In the genomic region with DNA sequence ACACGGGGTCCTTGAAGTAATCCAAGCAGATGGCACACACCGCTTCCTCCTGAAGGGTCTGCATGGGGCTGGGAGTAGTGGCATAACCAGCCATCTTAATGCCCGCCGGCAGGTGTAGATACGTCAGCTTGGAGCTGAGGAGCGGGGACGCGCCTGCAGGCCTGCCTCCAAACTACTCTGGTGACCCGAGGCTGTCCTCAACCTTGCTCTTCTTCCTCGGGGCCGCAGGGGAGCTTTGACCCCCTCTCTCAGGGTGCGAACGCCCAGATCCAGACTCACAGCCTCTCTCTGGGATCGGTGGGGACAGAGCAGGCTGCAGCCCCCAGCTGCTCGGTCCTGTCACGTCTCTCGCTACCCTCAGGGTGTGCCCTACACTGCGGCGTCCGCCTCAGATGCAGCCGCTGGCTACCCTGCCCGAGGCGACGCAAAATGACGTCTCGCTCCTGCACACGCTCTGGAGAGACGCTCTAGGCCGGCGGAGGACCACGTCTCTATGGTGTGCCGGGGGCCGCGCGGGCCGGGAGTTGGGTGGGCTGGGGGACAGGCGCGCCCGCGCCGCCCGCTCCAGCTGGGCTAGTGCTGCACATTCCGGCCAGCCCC, we compare ENCODE assay signal across 8 cellular contexts. TPM values are rescaled to one million over a fixed set of nuclear protein-coding genes. Genes with fewer than 3 reads are reported as not detected.
DNase-seq lines count a peak whose midpoint lies in the region; ATAC-seq, FAIRE-seq and TF ChIP-seq lines count a peak whose summit lies in the region.

TRIM52 (minus strand) TSS at position 424 of the 600 bp plus-strand sequence; CDS start at position 94, 330 bp downstream.

- no peak for TF ChIP-seq CTCF in D721Med (IDR thresholded peaks at IDR 0.05; ENCODE audit: insufficient read depth, missing control alignments)

- in situ Hi-C loops in SK-MEL-5 (cut with HindIII; ENCODE audit: low pct_unique_long_range_greater_than_20kb, low sequenced_read_pairs): no loop called here

- ATAC-seq in HG02943 (IDR thresholded peaks at IDR 0.05; ENCODE audit: low read depth, unreplicated experiment): peak; percentile 85

- peak; percentile 92 for FAIRE-seq in GM18507 (lab: Jason Lieb, UNC)
- no peak for FAIRE-seq in D721Med (lab: Jason Lieb, UNC)

- peak within 1 kb of the TSS; percentile 95 to 100 (median 100) for H3K27ac ChIP-seq in skin epidermis

- DNase-seq in GM18507 (ENCODE audit: extremely low spot score, insufficient read length, low read depth) (peak; percentile 80), SK-MEL-5 (ENCODE audit: low read depth, low spot score) (peak; percentile 85), astrocyte of the hippocampus (ENCODE audit: low read depth, low spot score) (peak; percentile 94), D721Med (ENCODE audit: insufficient read length, low spot score) (no peak), NCI-H2196 (lab: John Stamatoyannopoulos, UW; ENCODE audit: unreplicated experiment) (no peak)

- peak within 1 kb of the TSS; percentile 86 for H3K4me3 ChIP-seq in iPS-11a (ENCODE audit: low read depth, low read length)
- peak within 1 kb of the TSS; percentile 76 to 91 (median 88) for H3K4me3 ChIP-seq in skin epidermis

RNA-seq across cellular contexts. Expression of gene TRIM52, which starts in this region (rescaled TPM):
- total RNA-seq in SK-MEL-5 (2014; rRNA removed; shearing (Covaris generic)): 2.2 and 3.3 TPM in 2 replicates
- polyA plus RNA-seq in SK-MEL-5 (2015; cell fraction: cytosol; rRNA removed): 2.8 TPM in 2 replicates
- 41.2 and 50.6 TPM in 2 replicates for polyA plus RNA-seq in SK-MEL-5 (2015; cell fraction: nucleus; rRNA removed)

Comparison
In these comparisons a context has a peak if more than half of its experiments do, and no peak if none do; other contexts are left out.
1. DNase-seq: peak in GM18507 (single experiment), SK-MEL-5 (single experiment) and astrocyte of the hippocampus (single experiment); none in D721Med (single experiment) and NCI-H2196 (single experiment).